8 cellular contexts compared by ENCODE assay signal in the genomic region with DNA sequence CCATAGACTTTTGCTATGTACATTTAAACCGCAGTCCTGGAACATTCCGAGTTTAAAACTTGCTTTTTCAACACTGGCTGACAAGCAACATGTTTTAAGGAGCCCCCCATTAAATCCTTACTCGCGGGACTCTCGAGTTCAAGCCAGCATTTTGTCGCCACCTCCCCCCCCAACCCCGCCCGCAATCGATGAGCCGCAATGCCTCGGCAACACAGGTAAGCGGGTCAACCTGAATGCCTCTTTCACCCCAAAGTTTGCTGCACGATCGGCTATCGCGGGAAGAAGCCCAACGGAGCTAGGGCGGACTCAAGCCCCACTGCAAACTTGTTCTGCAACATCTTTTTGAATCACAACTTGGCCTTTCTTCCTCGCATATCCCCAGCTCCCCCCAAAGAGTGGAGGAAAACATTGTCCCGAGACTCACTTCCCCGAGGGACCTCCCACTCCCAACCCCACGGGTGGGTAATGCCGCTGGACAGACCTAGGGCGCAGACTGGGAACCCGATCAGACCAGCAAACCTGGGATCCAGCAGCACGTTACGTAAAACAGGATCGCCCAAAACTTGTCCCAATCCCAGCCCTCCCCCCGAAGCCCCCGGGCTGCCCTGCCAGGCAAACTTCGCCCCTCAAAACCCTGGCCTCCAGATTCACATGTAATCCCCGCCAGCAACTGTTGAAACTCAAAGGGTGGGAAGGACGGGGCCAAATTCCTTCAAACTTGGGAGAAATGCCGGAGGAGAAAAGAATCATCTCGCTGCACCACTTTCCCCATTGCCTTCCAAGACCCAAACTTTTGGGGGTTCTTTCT. TPM values are rescaled to one million over a fixed set of nuclear protein-coding genes. Genes with fewer than 3 reads are reported as not detected.
DNase-seq lines count a peak whose midpoint lies in the region; ATAC-seq, FAIRE-seq and TF ChIP-seq lines count a peak whose summit lies in the region.

No MANE protein-coding gene starts in this region.

- peak overlapping the region; percentile 99 for H3K9ac ChIP-seq in BLaER1
- H3K9ac ChIP-seq in kidney (ENCODE audit: low read length in 2 of 2): peak overlapping the region; percentile 99 to 100

- no peak for TF ChIP-seq POLR2A in adrenal gland (IDR thresholded peaks at IDR 0.05)

- DNase-seq in adrenal gland (peak; percentile 33 to 70 (median 49)), kidney (peak; percentile 87), NCI-H187 (lab: John Stamatoyannopoulos, UW) (no peak), medulla oblongata (ENCODE audit: extremely low spot score) (no peak)

- no peaks in the 10 kb centered on the region for H3K27me3 Mint-ChIP-seq in stimulated activated naive CD8-positive, alpha-beta T cell treated with anti-CD3 and anti-CD28 coated beads, Interleukin-15, Interleukin-2, amounts not matched to agents 100 ng/mL and 50 ng/mL, for 24 hours

- intact Hi-C loops in adrenal gland (cut with DNase I): no loop called here
- intact Hi-C loops in kidney (cut with DNase I): loop anchor here (10.0 kb wide), 1 partner anchor 247 kb away; no protein-coding TSS in a partner anchor

- peaks cover 61% of the 10 kb centered on the region for H3K4me1 Mint-ChIP-seq in stimulated activated naive CD8-positive, alpha-beta T cell treated with anti-CD3 and anti-CD28 coated beads, Interleukin-15, Interleukin-2, amounts not matched to agents 100 ng/mL and 50 ng/mL, for 24 hours (ENCODE audit: low read depth)

- peaks cover 54% of the 10 kb centered on the region for H4K20me1 ChIP-seq in BLaER1

- peak overlapping the region; percentile 90 for H3K4me2 ChIP-seq in BLaER1

- peak overlapping the region; percentile 99 for H3K4me3 Mint-ChIP-seq in stimulated activated naive CD8-positive, alpha-beta T cell treated with anti-CD3 and anti-CD28 coated beads, Interleukin-15, Interleukin-2, amounts not matched to agents 100 ng/mL and 50 ng/mL, for 24 hours

- no peaks in the 10 kb centered on the region for H3K9me3 Mint-ChIP-seq in stimulated activated naive CD8-positive, alpha-beta T cell treated with anti-CD3 and anti-CD28 coated beads, Interleukin-15, Interleukin-2, amounts not matched to agents 100 ng/mL and 50 ng/mL, for 24 hours

- 0 to 1% (median 1%) methylated on average over 23 to 35 of the region's 35 CpGs for WGBS in adrenal gland, 4 donors

- TF ChIP-seq CTCF in adrenal gland (IDR thresholded peaks at IDR 0.05) (no peak), kidney (IDR thresholded peaks at IDR 0.05; ENCODE audit: borderline replicate concordance, extremely low read depth, insufficient read depth) (no peak)

- no peaks in the 10 kb centered on the region; the same call in 1 of the 2 replicates for H3K9me3 ChIP-seq in BLaER1
- H3K9me3 ChIP-seq in adrenal gland (replicated peaks in 1 of 3): no peaks in the 10 kb centered on the region
- H3K9me3 ChIP-seq in kidney (ENCODE audit: control insufficient read depth in 1 of 2, low read length in 2 of 2): no peaks in the 10 kb centered on the region

- H3K27ac ChIP-seq in BLaER1: peak overlapping the region; percentile 97
- H3K27ac ChIP-seq in adrenal gland: peak overlapping the region; percentile 82 to 100 (median 100)
- H3K27ac ChIP-seq in kidney (ENCODE audit: low read depth in 2 of 2, low read length in 2 of 2): peak overlapping the region; percentile 98 to 100

- H3K27me3 ChIP-seq in BLaER1 (no peaks in the 10 kb centered on the region), adrenal gland (no peaks in the 10 kb centered on the region)

- TF ChIP-seq RAD21 in Ishikawa (IDR thresholded peaks at IDR 0.05; ENCODE audit: low read depth): no peak

- no peak for TF ChIP-seq EP300 in Ishikawa (IDR thresholded peaks at IDR 0.05; ENCODE audit: borderline replicate concordance)

- H3K36me3 Mint-ChIP-seq in stimulated activated naive CD8-positive, alpha-beta T cell treated with anti-CD3 and anti-CD28 coated beads, Interleukin-15, Interleukin-2, amounts not matched to agents 100 ng/mL and 50 ng/mL, for 24 hours (ENCODE audit: low read depth): peaks cover 61% of the 10 kb centered on the region

- no peak for ATAC-seq in GM18861 (IDR thresholded peaks at IDR 0.05; ENCODE audit: unreplicated experiment)

- no peak for FAIRE-seq in kidney (lab: Jason Lieb, UNC)

- peaks cover 44% of the 10 kb centered on the region for H3K36me3 ChIP-seq in BLaER1
- peaks cover 0 to 33% of the 10 kb centered on the region in 2 donors for H3K36me3 ChIP-seq in adrenal gland (replicated peaks in 1 of 2)
- peaks cover 3 to 42% of the 10 kb centered on the region in 2 donors for H3K36me3 ChIP-seq in kidney (ENCODE audit: control insufficient read depth in 1 of 2, insufficient read depth in 2 of 2, low read length in 2 of 2)

- H3K4me3 ChIP-seq in BLaER1 (peak overlapping the region; percentile 99), adrenal gland (peak overlapping the region; percentile 46 to 92 (median 68)), kidney (ENCODE audit: low read length in 2 of 2) (peak overlapping the region; percentile 89 to 100)

- peak overlapping the region; percentile 98 for H3K27ac Mint-ChIP-seq in stimulated activated naive CD8-positive, alpha-beta T cell treated with anti-CD3 and anti-CD28 coated beads, Interleukin-15, Interleukin-2, amounts not matched to agents 100 ng/mL and 50 ng/mL, for 24 hours

- H3K4me1 ChIP-seq in BLaER1 (peaks cover 24% of the 10 kb centered on the region), adrenal gland (replicated peaks in 1 of 2) (peaks cover 13 to 49% of the 10 kb centered on the region in 2 donors), kidney (ENCODE audit: control insufficient read depth in 1 of 2, insufficient read depth in 1 of 2, low read depth in 1 of 2, low read length in 2 of 2) (peaks cover 14 to 18% of the 10 kb centered on the region in 2 donors)

TF ChIP-seq in Ishikawa, 13 proteins besides CTCF, POLR2A, EP300 and RAD21:
- TF ChIP-seq NFIC (IDR thresholded peaks at IDR 0.05) (no peak), YY1 (IDR thresholded peaks at IDR 0.05; ENCODE audit: low read depth) (no peak), TAF1 (IDR thresholded peaks at IDR 0.05; ENCODE audit: low read depth) (no peak), ZBTB7A (IDR thresholded peaks at IDR 0.05; ENCODE audit: low read depth) (peak; percentile 29; the same call in 1 of the 2 replicates)
TF ChIP-seq in Ishikawa: peak in this region for 1.

RNA-seq across cellular contexts. Expression of a gene that starts 0.6 kb away (rescaled TPM):
- 100 to 1,000 TPM in 7 of 8 donors, 10 to 100 TPM in 1; 95.2 to 332 (median 185) TPM for total RNA-seq in adrenal gland
- 10 to 100 TPM; 38.0 to 69.8 (median 54.8) TPM for polyA plus RNA-seq in adrenal gland
- total RNA-seq in kidney: 289 TPM
- polyA plus RNA-seq in kidney (ENCODE audit: insufficient read depth, low read depth, low replicate concordance): 73.3 TPM

Comparison
In these comparisons a context has a peak if more than half of its experiments do, and no peak if none do; other contexts are left out.
1. DNase-seq: peak in adrenal gland (7 of 7) and kidney (single experiment); none in NCI-H187 (0 of 2) and medulla oblongata (single experiment).
2. Peak in every context shown above with its lines, with median percentiles within 50 percentile points of each other: H3K27ac ChIP-seq and H3K4me3 ChIP-seq.